19 cellular contexts compared by ENCODE assay signal in genomic region chr3:45204136-45204535, GRCh38. TPM values are rescaled to one million over a fixed set of nuclear protein-coding genes. Genes with fewer than 3 reads are reported as not detected.
DNase-seq lines count a peak whose midpoint lies in the region; ATAC-seq lines count a peak whose summit lies in the region.
"Had no signal": no experiment of that assay in that cellular context is flagged by ENCODE, and none has a peak within 500 bp of the region (broad histone marks: within the 10 kb centered on the region; RNA-seq: fewer than 3 reads in every experiment).

No MANE protein-coding gene starts in this region.

- ATAC-seq in left colon (no peak), GM21423 (IDR thresholded peaks at IDR 0.05; ENCODE audit: unreplicated experiment) (no peak)
- ATAC-seq: activated CD8-positive, alpha-beta memory T cell treated with anti-CD3 and anti-CD28 coated beads, Interleukin-2, amount 10 ng/mL, durations not matched to agents 7 days and 5 days; HepG2; natural killer cell; WTC11 had no signal

- intact Hi-C loops in left colon (cut with DNase I, micrococcal nuclease): no loop called here

- DNase-seq in H4 (ENCODE audit: low spot score) (peak; percentile 39), T1000 (lab: John Stamatoyannopoulos, UW) (peak; percentile 14), fibroblast of peridontal ligament (ENCODE audit: extremely low read depth) (peak; percentile 85), renal cortical epithelial cell (ENCODE audit: low read depth) (peak; percentile 70), left colon (no peak), occipital lobe (lab: John Stamatoyannopoulos, UW) (no peak), NCI-H1417 (lab: John Stamatoyannopoulos, UW) (no peak)
- DNase-seq: activated CD8-positive, alpha-beta memory T cell treated with anti-CD3 and anti-CD28 coated beads, Interleukin-2, amount 10 ng/mL, durations not matched to agents 7 days and 5 days; CD4-positive, alpha-beta memory T cell; DND-41; hippocampal formation; natural killer cell; NCI-H1436; stimulated activated CD4-positive, alpha-beta T cell treated with anti-CD3 and anti-CD28 coated beads, Interleukin-4, amount 100 ng/mL, for 24 hours; upper lobe of left lung had no signal

RNA-seq across cellular contexts. Expression of gene TMEM158, which starts 22.0 kb away (rescaled TPM):
- total RNA-seq in H4 (2014; rRNA removed; shearing (Covaris generic)): 8.3 and 9.2 TPM in 2 replicates
- 0.35 and 6.9 TPM in 2 replicates for total RNA-seq in renal cortical epithelial cell
- 10 to 100 TPM in 1 of 2 donors, 1 to 10 TPM in 1; 2.2 to 10.0 TPM for total RNA-seq in left colon
- total RNA-seq in occipital lobe: 23.4 TPM
- total RNA-seq: CD4-positive, alpha-beta memory T cell; right atrium auricular region had no signal

RNA-seq across cellular contexts. Expression of gene CDCP1, which starts 58.0 kb away (rescaled TPM):
- 0.12 and 0.31 TPM in 2 replicates for total RNA-seq in H4 (2014; rRNA removed; shearing (Covaris generic))
- total RNA-seq in renal cortical epithelial cell (55.7 and 58.9 TPM in 2 replicates), left colon (10 to 100 TPM; 89.3 to 97.0 TPM), occipital lobe (0.62 TPM)

Comparison
In these comparisons a context has a peak if more than half of its experiments do, and no peak if none do; other contexts are left out.
1. DNase-seq: peak in H4 (single experiment), T1000 (single experiment), fibroblast of peridontal ligament (single experiment) and renal cortical epithelial cell (single experiment); none in left colon (0 of 2), occipital lobe (single experiment) and NCI-H1417 (0 of 3).
2. RNA of gene CDCP1, which starts 58.0 kb away (total RNA-seq): 89.3 to 97.0 TPM in left colon and 55.7 to 58.9 TPM in renal cortical epithelial cell; 0.62 TPM in occipital lobe (single experiment) and 0.12 to 0.31 TPM in H4; every median in the first group is over 10 times any median in the second.